22 cellular contexts compared by ENCODE assay signal in genomic region chr12:12281134-12281533, GRCh38. TPM values are rescaled to one million over a fixed set of nuclear protein-coding genes. Genes with fewer than 3 reads are reported as not detected.
DNase-seq lines count a peak whose midpoint lies in the region; ATAC-seq, FAIRE-seq and TF ChIP-seq lines count a peak whose summit lies in the region.
"Had no signal": no experiment of that assay in that cellular context is flagged by ENCODE, and none has a peak within 500 bp of the region (broad histone marks: within the 10 kb centered on the region; RNA-seq: fewer than 3 reads in every experiment).

No MANE protein-coding gene starts in this region.

- H2AK5ac ChIP-seq in IMR-90 (ENCODE audit: low read depth, low read length), result no peak overlapping the region

- H3K4me1 ChIP-seq in GM23338 (ENCODE audit: insufficient read depth) (peaks cover 26% of the 10 kb centered on the region), IMR-90 (ENCODE audit: control insufficient read depth, insufficient read depth, low read length) (peaks cover 7% of the 10 kb centered on the region), endodermal cell (ENCODE audit: control insufficient read depth, insufficient read depth, low read length) (peaks cover 4% of the 10 kb centered on the region), neural progenitor cell (peaks cover 29% of the 10 kb centered on the region), tibial nerve (peaks cover 0 to 23% (median 7%) of the 10 kb centered on the region in 4 donors), HepG2 (ENCODE audit: insufficient read depth, low read length) (peaks cover 14% of the 10 kb centered on the region)

- POLR2A ChIA-PET in IMR-90 (lab: Charles Lee; ENCODE audit: unreplicated experiment) (no interaction called here), HepG2 (lab: Yijun Ruan, JAX) (no interaction called here)

- 0 out of 2 replicates have a peak overlapping the region, but pooled peaks have one; percentile 8 for H3K14ac ChIP-seq in IMR-90 (replicated peaks; ENCODE audit: low read depth, low read length)

- WGBS in IMR-90 (ENCODE audit: extremely low coverage in 2 of 2, insufficient read length in 1 of 2), 2 experiments, result no CpG with 5 or more reads among the region's 1 CpG
- WGBS in endodermal cell (ENCODE audit: insufficient coverage in 1 of 2, insufficient read length in 1 of 2), 2 experiments, result 93% methylated on average over 1 of the region's 1 CpG; no CpG with 5 or more reads in 1 of the 2 experiments
- WGBS in tibial nerve, 2 donors, result 100% methylated on average over 1 of the region's 1 CpG
- WGBS in HepG2 (ENCODE audit: low lambda C conversion rate), result 93% methylated on average over 1 of the region's 1 CpG

- H3K9me2 ChIP-seq in GM23338 (ENCODE audit: insufficient read depth), result no peaks in the 10 kb centered on the region

- H3K9me3 ChIP-seq in IMR-90 (ENCODE audit: control insufficient read depth, insufficient read depth, low read length) (peaks cover 6% of the 10 kb centered on the region), endodermal cell (ENCODE audit: control insufficient read depth, low read length) (peaks cover 20% of the 10 kb centered on the region), neural progenitor cell (ENCODE audit: low read depth) (no peaks in the 10 kb centered on the region), tibial nerve (peaks cover 0 to 11% (median 0%) of the 10 kb centered on the region in 4 donors), HepG2 (ENCODE audit: low read length) (no peaks in the 10 kb centered on the region)

- H4K5ac ChIP-seq in IMR-90 (ENCODE audit: low read depth, low read length), result no peak overlapping the region

- dilution Hi-C loops in IMR-90 (cut with HindIII; ENCODE audit: low sequenced_read_pairs, unreplicated experiment), result no loop called here

- H3K27me3 ChIP-seq in GM23338 (ENCODE audit: insufficient read depth), result no peaks in the 10 kb centered on the region
- H3K27me3 ChIP-seq in IMR-90 (ENCODE audit: control insufficient read depth, insufficient read depth, low read length), result no peaks in the 10 kb centered on the region
- no peaks in the 10 kb centered on the region for H3K27me3 ChIP-seq in endodermal cell (ENCODE audit: control insufficient read depth, insufficient read depth, low read length, poor library complexity, severe bottlenecking)
- H3K27me3 ChIP-seq in neural progenitor cell, result no peaks in the 10 kb centered on the region
- no peaks in the 10 kb centered on the region for H3K27me3 ChIP-seq in tibial nerve
- no peaks in the 10 kb centered on the region for H3K27me3 ChIP-seq in HepG2 (ENCODE audit: control insufficient read depth in 1 of 2, insufficient read depth in 2 of 2, low read length in 2 of 2)

- H2AK9ac ChIP-seq in IMR-90 (replicated peaks; ENCODE audit: low read depth, low read length, poor library complexity), result no peak overlapping the region

- in situ Hi-C loops in IMR-90 (cut with MboI; ENCODE audit: low sequenced_read_pairs), result no loop called here
- in situ Hi-C loops in HepG2 (cut with HindIII; ENCODE audit: extremely low pct_ligation_motif_present, low pct_unique_long_range_greater_than_20kb), result no loop called here

- intact Hi-C loops in IMR-90 (cut with micrococcal nuclease), result no loop called here
- intact Hi-C loops in HepG2 (cut with micrococcal nuclease; ENCODE audit: unreplicated experiment), result no loop called here

- H2BK15ac ChIP-seq in IMR-90 (ENCODE audit: low read depth, low read length), result no peak overlapping the region

- no peak for FAIRE-seq in HepG2 (lab: Jason Lieb, UNC)
- FAIRE-seq: A549, GM18507, GM19239, H54 had no signal

- H3K23ac ChIP-seq in IMR-90 (ENCODE audit: low read depth, low read length), result no peak overlapping the region

- DNase-seq in GM23338 (ENCODE audit: low spot score) (no peak), IMR-90 (no peak), endodermal cell (peak; percentile 83), neural progenitor cell (ENCODE audit: low spot score) (no peak), tibial nerve (ENCODE audit: low spot score in 2 of 2) (no peak), HepG2 (ENCODE audit: low spot score) (no peak)
- DNase-seq: 8988T; C1 segment of cervical spinal cord; Calu3; CD4-positive, alpha-beta memory T cell; COR-L47; DMS53; DMS79 treated with DMSO at 0.1 percent for 48 hours; GF-D8; GOT3 had no signal

- H3F3A ChIP-seq in GM23338 (replicated peaks; ENCODE audit: low read depth), result no peaks in the 10 kb centered on the region
- H3F3A ChIP-seq in neural progenitor cell (ENCODE audit: low read depth), result peaks cover 27% of the 10 kb centered on the region

- BruUV-seq in IMR-90 (replicated peaks; lab: Mats Ljungman, UMichigan), result no TSS peak
- no TSS peak for BruUV-seq in HepG2 (replicated peaks; lab: Mats Ljungman, UMichigan)

- no peak overlapping the region for H3K18ac ChIP-seq in IMR-90 (ENCODE audit: low read depth, low read length)

- no peak overlapping the region for H4K8ac ChIP-seq in IMR-90 (ENCODE audit: low read depth in 2 of 2, low read length in 2 of 2)

- H4K20me1 ChIP-seq in GM23338 (replicated peaks; ENCODE audit: insufficient read depth), result no peaks in the 10 kb centered on the region
- H4K20me1 ChIP-seq in IMR-90 (ENCODE audit: insufficient read depth, low read length), result no peaks in the 10 kb centered on the region
- H4K20me1 ChIP-seq in neural progenitor cell (ENCODE audit: low read depth), result no peaks in the 10 kb centered on the region
- H4K20me1 ChIP-seq in HepG2 (ENCODE audit: insufficient read depth, low read length), result no peaks in the 10 kb centered on the region

- peak; percentile 37 for ATAC-seq in GM23338
- no peak for ATAC-seq in IMR-90 (ENCODE audit: low read depth)
- ATAC-seq in HepG2, result no peak
- ATAC-seq in HG02798 (IDR thresholded peaks at IDR 0.05; ENCODE audit: poor library complexity, unreplicated experiment), result no peak
- no peak for ATAC-seq in GM18858 (IDR thresholded peaks at IDR 0.05; ENCODE audit: unreplicated experiment)
- ATAC-seq: A549 had no signal

- H3K9me3 Mint-ChIP-seq in GM23338 (peaks cover 9% of the 10 kb centered on the region; the same call in 2 of the 3 replicates), endodermal cell (peaks cover 19% of the 10 kb centered on the region), neural progenitor cell (peaks cover 25% of the 10 kb centered on the region)

- no peak overlapping the region for H3K9ac ChIP-seq in IMR-90 (ENCODE audit: low read depth, low read length)
- H3K9ac ChIP-seq in endodermal cell (ENCODE audit: extremely low read depth, low read length, poor library complexity, severe bottlenecking), result no peak overlapping the region
- no peak overlapping the region for H3K9ac ChIP-seq in neural progenitor cell
- no peak overlapping the region for H3K9ac ChIP-seq in HepG2 (ENCODE audit: insufficient read depth, low read depth, low read length)

- H3K79me1 ChIP-seq in IMR-90 (ENCODE audit: low read depth in 1 of 2, low read length in 2 of 2), result no peaks in the 10 kb centered on the region

- H3K4me3 Mint-ChIP-seq in GM23338 (no peak overlapping the region), endodermal cell (no peak overlapping the region), neural progenitor cell (peak overlapping the region; percentile 0)
- H3K4me3 Mint-ChIP-seq: CD4-positive, alpha-beta memory T cell had no signal

- H2BK20ac ChIP-seq in IMR-90 (ENCODE audit: low read depth, low read length), result no peak overlapping the region

- TF ChIP-seq EP300 in tibial nerve (IDR thresholded peaks at IDR 0.05) (no peak), HepG2 (IDR thresholded peaks at IDR 0.05; ENCODE audit: low read depth in 2 of 2, low read length in 2 of 2) (no peak), HepG2 (CRISPR knock-in tag; IDR thresholded peaks at IDR 0.05; ENCODE audit: borderline replicate concordance) (no peak)

- H3K4me1 Mint-ChIP-seq in GM23338 (peaks cover 32% of the 10 kb centered on the region), endodermal cell (peaks cover 33% of the 10 kb centered on the region), neural progenitor cell (peaks cover 38% of the 10 kb centered on the region)
- H3K4me1 Mint-ChIP-seq: CD4-positive, alpha-beta memory T cell had no signal

- H3K27ac Mint-ChIP-seq in GM23338 (no peak overlapping the region), endodermal cell (no peak overlapping the region), neural progenitor cell (peak overlapping the region; percentile 6)
- H3K27ac Mint-ChIP-seq: CD4-positive, alpha-beta memory T cell had no signal

- TF ChIP-seq CTCF in GM23338 (conservative IDR thresholded peaks at IDR 0.05; ENCODE audit: low read depth in 2 of 2), result no peak
- no peak for TF ChIP-seq CTCF in IMR-90 (conservative IDR thresholded peaks at IDR 0.05; ENCODE audit: low read depth, low read length)
- TF ChIP-seq CTCF in endodermal cell (conservative IDR thresholded peaks at IDR 0.05), result no peak
- no peak for TF ChIP-seq CTCF in neural progenitor cell (IDR thresholded peaks at IDR 0.05)
- TF ChIP-seq CTCF in tibial nerve (IDR thresholded peaks at IDR 0.05), result no peak
- no peak for TF ChIP-seq CTCF in HepG2 (CRISPR knock-in tag; IDR thresholded peaks at IDR 0.05)

- CTCF ChIA-PET in IMR-90 (lab: Yijun Ruan, JAX), result interaction anchor here (0.9 kb wide), 1 partner anchor 15 kb away, joined by 7 read pairs; the partner anchor contains the start of gene LRP6
- CTCF ChIA-PET in HepG2 (lab: Yijun Ruan, JAX; ENCODE audit: low intra/inter-chr PET ratio, low total read pairs), result no interaction called here

- peaks cover 6% of the 10 kb centered on the region for H3K27me3 Mint-ChIP-seq in GM23338 (ENCODE audit: insufficient read depth, low read depth, poor library complexity)
- no peaks in the 10 kb centered on the region for H3K27me3 Mint-ChIP-seq in endodermal cell (ENCODE audit: insufficient read depth)
- H3K27me3 Mint-ChIP-seq in neural progenitor cell (ENCODE audit: insufficient read depth, low read depth), result peaks cover 12% of the 10 kb centered on the region

- H3K36me3 Mint-ChIP-seq in GM23338 (ENCODE audit: low read depth), result no peaks in the 10 kb centered on the region
- H3K36me3 Mint-ChIP-seq in endodermal cell (ENCODE audit: low read depth), result peaks cover 4% of the 10 kb centered on the region
- H3K36me3 Mint-ChIP-seq in neural progenitor cell, result peaks cover 4% of the 10 kb centered on the region
- H3K36me3 Mint-ChIP-seq: CD4-positive, alpha-beta memory T cell had no signal

- TF ChIP-seq POLR2A in IMR-90 (IDR thresholded peaks at IDR 0.05; ENCODE audit: low read depth, low read length) (no peak), tibial nerve (IDR thresholded peaks at IDR 0.05) (no peak), HepG2 (IDR thresholded peaks at IDR 0.05; ENCODE audit: insufficient read depth in 1 of 2, low read depth in 2 of 2, low read length in 2 of 2) (no peak)

- H3K4ac ChIP-seq in IMR-90 (ENCODE audit: low read depth, low read length), result no peak overlapping the region

- no peak overlapping the region for H2BK120ac ChIP-seq in IMR-90 (ENCODE audit: low read depth, low read length)

- H3K27ac ChIP-seq in GM23338 (ENCODE audit: low read depth), result no peak overlapping the region
- no peak overlapping the region for H3K27ac ChIP-seq in IMR-90 (ENCODE audit: insufficient read depth, low read length)
- no peak overlapping the region for H3K27ac ChIP-seq in endodermal cell (ENCODE audit: low read depth, low read length)
- H3K27ac ChIP-seq in neural progenitor cell, result no peak overlapping the region
- H3K27ac ChIP-seq in tibial nerve, result no peak overlapping the region
- no peak overlapping the region for H3K27ac ChIP-seq in HepG2 (ENCODE audit: extremely low read length, insufficient read depth, low read length)
- H3K27ac ChIP-seq: A549 had no signal

- peaks cover 3% of the 10 kb centered on the region; the same call in 1 of the 2 replicates for H3K9me1 ChIP-seq in IMR-90 (ENCODE audit: insufficient read depth, low read length)

- H4K91ac ChIP-seq in IMR-90 (ENCODE audit: insufficient read depth, low read depth, low read length), result no peak overlapping the region

- no peak overlapping the region for H2BK5ac ChIP-seq in IMR-90 (ENCODE audit: low read depth, low read length, poor library complexity, severe bottlenecking)

- TF ChIP-seq RAD21 in IMR-90 (IDR thresholded peaks at IDR 0.05; ENCODE audit: low read length) (no peak), HepG2 (CRISPR knock-in tag; IDR thresholded peaks at IDR 0.05) (no peak)

- H3K4me3 ChIP-seq in GM23338 (no peak overlapping the region), IMR-90 (ENCODE audit: insufficient read depth, low read depth, low read length) (no peak overlapping the region), endodermal cell (ENCODE audit: low read length) (no peak overlapping the region), neural progenitor cell (no peak overlapping the region), tibial nerve (no peak overlapping the region), HepG2 (replicated peaks in 1 of 3; ENCODE audit: insufficient read depth in 1 of 3, low read depth in 2 of 3, low read length in 3 of 3) (no peak overlapping the region)
- H3K4me3 ChIP-seq: A549, HAP-1 had no signal

- H3K4me2 ChIP-seq in GM23338 (no peak overlapping the region), IMR-90 (ENCODE audit: low read depth, low read length) (no peak overlapping the region), neural progenitor cell (peak overlapping the region; percentile 5), HepG2 (ENCODE audit: low read depth, low read length) (no peak overlapping the region)
- H3K4me2 ChIP-seq: A549 had no signal

- no peaks in the 10 kb centered on the region for H3K79me2 ChIP-seq in GM23338 (replicated peaks; ENCODE audit: insufficient read depth)
- no peaks in the 10 kb centered on the region for H3K79me2 ChIP-seq in neural progenitor cell (ENCODE audit: low read depth)
- no peaks in the 10 kb centered on the region for H3K79me2 ChIP-seq in HepG2 (ENCODE audit: insufficient read depth, low read length)

- H2AFZ ChIP-seq in GM23338, result no peak overlapping the region
- H2AFZ ChIP-seq in IMR-90 (replicated peaks; ENCODE audit: low read length, poor library complexity), result no peak overlapping the region
- no peak overlapping the region for H2AFZ ChIP-seq in neural progenitor cell (replicated peaks)
- H2AFZ ChIP-seq in HepG2 (ENCODE audit: low read length), result no peak overlapping the region

- H3K36me3 ChIP-seq in GM23338 (ENCODE audit: insufficient read depth) (no peaks in the 10 kb centered on the region), IMR-90 (ENCODE audit: control insufficient read depth, insufficient read depth, low read length) (no peaks in the 10 kb centered on the region), endodermal cell (ENCODE audit: control insufficient read depth, insufficient read depth, low read length) (no peaks in the 10 kb centered on the region), neural progenitor cell (no peaks in the 10 kb centered on the region), tibial nerve (no peaks in the 10 kb centered on the region), HepG2 (replicated peaks in 1 of 2; ENCODE audit: control insufficient read depth in 1 of 2, insufficient read depth in 2 of 2, low read length in 2 of 2) (no peaks in the 10 kb centered on the region)
- H3K36me3 ChIP-seq: HAP-1 had no signal

- no peak overlapping the region for H3K56ac ChIP-seq in IMR-90 (ENCODE audit: extremely low read depth, insufficient read depth, low read length)

RNA-seq across cellular contexts. Expression of gene LRP6, which starts 14.3 kb away (rescaled TPM):
- total RNA-seq in GM23338 (2014; rRNA removed; shearing (Covaris generic)), result 61.7 and 73.8 TPM in 2 replicates
- polyA plus RNA-seq in GM23338 (2016; fragmentation: Nextera tagmentation; extraction: Ambion mirVana), result 26.8 and 29.1 TPM in 2 replicates
- 32.1 and 41.4 TPM in 2 replicates for total RNA-seq in IMR-90 (2012; rRNA removed)
- 14.2 and 18.5 TPM in 2 replicates for polyA plus RNA-seq in IMR-90 (2012; rRNA removed)
- 4.7 and 5.9 TPM in 2 replicates for polyA plus RNA-seq in IMR-90 (2012; cell fraction: cytosol; rRNA removed)
- 9.9 and 27.4 TPM in 2 replicates for polyA plus RNA-seq in IMR-90 (2012; cell fraction: nucleus; rRNA removed; ENCODE audit: low replicate concordance)
- total RNA-seq in endodermal cell, result 100 to 1,000 TPM; 109 to 182 TPM
- 34.5 TPM for polyA plus RNA-seq in endodermal cell (2013, experiment 1 of 2)
- polyA plus RNA-seq in endodermal cell (2013, experiment 2 of 2), result 33.8 TPM
- 61.6 and 68.0 TPM in 2 replicates for total RNA-seq in neural progenitor cell (ENCODE audit: low replicate concordance)
- total RNA-seq in tibial nerve, result 10 to 100 TPM; 30.6 to 64.5 (median 44.9) TPM
- 31.7 and 42.0 TPM in 2 replicates for total RNA-seq in HepG2 (2016; rRNA removed; fragmentation: Illumina TruSeq; extraction: Trizol)
- total RNA-seq in HepG2 (2016; cell fraction: cytosol; rRNA removed; fragmentation: Illumina TruSeq; extraction: Trizol; ENCODE audit: low read depth), result 30.2 and 33.3 TPM in 2 replicates
- 29.5 and 42.3 TPM in 2 replicates for total RNA-seq in HepG2 (2016; cell fraction: insoluble cytoplasmic fraction; rRNA removed; fragmentation: Illumina TruSeq; extraction: Trizol)
- total RNA-seq in HepG2 (2016; cell fraction: membrane; rRNA removed; fragmentation: Illumina TruSeq; extraction: Trizol), result 19.7 and 24.2 TPM in 2 replicates
- 59.6 and 64.7 TPM in 2 replicates for total RNA-seq in HepG2 (2016; cell fraction: nucleus; rRNA removed; fragmentation: Illumina TruSeq; extraction: Trizol)
- polyA plus RNA-seq in HepG2 (2011; rRNA removed), result 28.4 and 33.8 TPM in 2 replicates
- polyA plus RNA-seq in HepG2 (2011; cell fraction: cytosol; rRNA removed), result 24.8 and 30.7 TPM in 2 replicates
- polyA plus RNA-seq in HepG2 (2011; cell fraction: nucleus; rRNA removed), result 50.2 and 50.3 TPM in 2 replicates
- 16.9 and 17.6 TPM in 2 replicates for polyA plus RNA-seq in HepG2 (2012)
- 0.83 and 1.0 TPM in 2 replicates for polyA plus RNA-seq in HepG2 (2016; cell fraction: cytosol; fragmentation: Illumina TruSeq; extraction: Trizol; ENCODE audit: low read depth)
- 7.8 and 9.5 TPM in 2 replicates for polyA plus RNA-seq in HepG2 (2016; cell fraction: insoluble cytoplasmic fraction; fragmentation: Illumina TruSeq; extraction: Trizol; ENCODE audit: low read depth)
- polyA plus RNA-seq in HepG2 (2016; cell fraction: membrane; fragmentation: Illumina TruSeq; extraction: Trizol; ENCODE audit: low read depth), result 1.5 and 1.6 TPM in 2 replicates
- 31.3 and 31.9 TPM in 2 replicates for polyA plus RNA-seq in HepG2 (2016; cell fraction: nucleus; fragmentation: Illumina TruSeq; extraction: Trizol; ENCODE audit: insufficient read depth, low read depth)
- 201 and 238 TPM in 2 replicates for polyA minus RNA-seq in HepG2 (2011; rRNA and poly(A)+ RNA removed; ENCODE audit: low replicate concordance)
- polyA minus RNA-seq in HepG2 (2011; cell fraction: cytosol; rRNA and poly(A)+ RNA removed), result 59.0 and 61.1 TPM in 2 replicates
- 83.0 and 116 TPM in 2 replicates for polyA minus RNA-seq in HepG2 (2011; cell fraction: nucleus; rRNA and poly(A)+ RNA removed)
